Comparison of ENCODE assay signal across 29 cellular contexts in the genomic region with DNA sequence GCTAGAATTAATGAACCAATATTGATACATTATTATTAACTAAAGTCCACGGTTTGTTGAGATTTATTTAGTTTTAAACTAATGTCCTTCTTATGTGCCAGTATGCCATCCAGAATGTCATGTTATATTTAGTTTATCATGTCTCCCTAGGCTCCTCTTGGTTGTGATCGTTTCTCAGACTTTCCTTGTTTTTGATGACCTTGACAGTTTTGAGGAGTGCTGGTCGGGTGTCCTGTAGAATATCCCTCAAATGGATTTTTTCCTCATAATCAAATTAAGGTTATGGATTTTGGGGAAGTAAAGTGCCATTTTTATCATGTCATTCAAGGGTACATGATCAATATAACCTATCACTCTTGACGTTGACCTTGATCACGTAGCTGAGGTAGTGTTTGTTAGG. TPM values are rescaled to one million over a fixed set of nuclear protein-coding genes. Genes with fewer than 3 reads are reported as not detected.
"Had no signal": no experiment of that assay in that cellular context is flagged by ENCODE, and none has a peak within 500 bp of the region (broad histone marks: within the 10 kb centered on the region; RNA-seq: fewer than 3 reads in every experiment).

No MANE protein-coding gene starts in this region.

- H3K4me1 ChIP-seq: ascending aorta had no signal

- ATAC-seq: activated CD8-positive, alpha-beta T cell treated with anti-CD3 and anti-CD28 coated beads for 36 hours; activated naive CD8-positive, alpha-beta T cell treated with anti-CD3 and anti-CD28 coated beads, Interleukin-2, amount 50 U/mL, for 24 hours; activated T-cell treated with anti-CD3 and anti-CD28 coated beads, Interleukin-2, amount 50 U/mL, for 4 hours had no signal

- H3K27ac ChIP-seq: ascending aorta, cardiac muscle cell, VCaP had no signal

- H3K4me3 ChIP-seq: ascending aorta, cardiac muscle cell had no signal

- H3K27me3 ChIP-seq: ascending aorta, cardiac muscle cell had no signal

- H3K36me3 ChIP-seq: ascending aorta, cardiac muscle cell had no signal

- FAIRE-seq: bronchial epithelial cell, TTC549 had no signal

- DNase-seq: activated B cell treated with CpG ODN at 0.5 μM for 24 hours; activated CD4-positive, alpha-beta memory T cell treated with anti-CD3 and anti-CD28 coated beads for 36 hours; activated CD4-positive, alpha-beta T cell treated with anti-CD3 and anti-CD28 coated beads for 4 hours; activated CD4-positive, alpha-beta T cell treated with anti-CD3 and anti-CD28 coated beads, Interleukin-2, amount 10 ng/mL, durations not matched to agents 24 days and 14 days; activated CD4-positive, alpha-beta T cell treated with anti-CD3 and anti-CD28 coated beads, Interleukin-2, amount 50 U/mL, for 1 hour; activated CD4-positive, alpha-beta T cell treated with anti-CD3 and anti-CD28 coated beads, Interleukin-2, amount 50 U/mL, for 4 hours; activated CD4-positive, CD25-positive, alpha-beta regulatory T cell treated with anti-CD3 and anti-CD28 coated beads, Interleukin-2, amount 50 U/mL, for 72 hours; activated CD8-positive, alpha-beta memory T cell treated with anti-CD3 and anti-CD28 coated beads, Interleukin-2, amount 50 U/mL, for 4 hours; activated CD8-positive, alpha-beta T cell treated with anti-CD3 and anti-CD28 coated beads for 36 hours; activated effector memory CD4-positive, alpha-beta T cell treated with Interleukin-2 at 50 U/mL for 16 hours; activated gamma-delta T cell; activated naive CD4-positive, alpha-beta T cell treated with anti-CD3 and anti-CD28 coated beads, Interleukin-2, amount 10 ng/mL, durations not matched to agents 7 days and 5 days; activated naive CD4-positive, alpha-beta T cell treated with Interleukin-2 at 50 U/mL for 16 hours; activated naive CD8-positive, alpha-beta T cell treated with anti-CD3 and anti-CD28 coated beads, Interleukin-2, amount 10 ng/mL, durations not matched to agents 7 days and 5 days; activated naive CD8-positive, alpha-beta T cell treated with anti-CD3 and anti-CD28 coated beads, Interleukin-2, amount 50 U/mL, for 24 hours; activated T-cell treated with anti-CD3 and anti-CD28 coated beads for 4 hours; activated T-cell treated with anti-CD3 and anti-CD28 coated beads, Interleukin-2, amount 50 U/mL, for 1 hour; activated T-cell treated with anti-CD3 and anti-CD28 coated beads, Interleukin-2, amount 50 U/mL, for 4 hours; amygdala; anterior cingulate cortex; caudate nucleus; cerebellar nuclear complex; T-helper 2 cell; T-helper 9 cell had no signal

RNA-seq across cellular contexts. Expression of gene ZNF155, which starts 42.8 kb away (rescaled TPM):
- total RNA-seq: ascending aorta had no signal

RNA-seq across cellular contexts. Expression of gene ZNF404, which starts 57.4 kb away (rescaled TPM):
- total RNA-seq: ascending aorta had no signal
